ENCODE assay signal across 8 cellular contexts in the genomic region with DNA sequence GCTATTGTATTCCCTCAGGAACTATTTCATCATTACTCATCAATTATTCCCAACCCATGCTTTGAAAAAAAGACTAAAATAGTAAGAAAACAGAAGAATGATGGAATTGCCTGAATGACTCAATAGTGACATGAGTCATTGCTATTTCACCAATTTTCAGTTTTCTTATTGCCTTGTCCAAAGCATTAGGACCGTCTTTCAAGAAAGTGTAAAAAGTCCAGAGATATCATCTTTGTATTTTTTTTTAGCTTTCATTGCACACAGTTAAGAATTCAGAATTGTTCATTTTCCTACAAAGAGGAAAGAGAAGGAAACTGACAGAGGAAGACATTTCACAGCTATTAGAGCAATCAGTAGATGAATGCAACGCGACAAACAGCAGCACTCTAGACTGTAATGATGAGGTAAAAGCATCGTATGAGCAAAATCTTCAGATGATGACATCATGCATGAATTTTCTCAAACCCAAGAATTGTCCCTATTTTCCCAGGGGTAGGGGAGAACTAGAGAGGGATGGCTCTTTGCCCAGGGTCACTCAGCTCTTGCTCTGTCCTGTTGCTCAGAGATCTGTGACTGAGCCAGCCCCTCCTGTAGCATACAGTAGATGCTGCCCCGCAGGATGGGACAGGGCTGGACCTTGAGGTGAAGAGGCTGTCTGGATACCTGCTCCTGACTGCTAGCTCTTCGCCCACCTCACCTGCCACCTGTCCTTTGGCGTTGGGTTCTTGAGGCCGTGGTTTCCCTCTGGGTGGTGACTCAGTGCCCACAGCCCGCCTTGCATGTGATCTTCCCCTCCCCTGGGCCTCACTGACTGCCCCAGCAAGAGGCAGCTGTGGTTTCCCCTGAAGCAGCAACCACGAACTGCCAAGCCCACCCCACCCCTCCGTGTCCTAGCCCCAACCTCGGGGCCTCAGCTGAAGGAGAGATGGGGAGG.
DNase-seq lines count a peak whose midpoint lies in the region; ATAC-seq and FAIRE-seq lines count a peak whose summit lies in the region.

No MANE protein-coding gene starts in this region.

- no peak for FAIRE-seq in frontal cortex (lab: Jason Lieb, UNC)

- peak; percentile 95 for DNase-seq in GDM1 (lab: John Stamatoyannopoulos, UW)
- DNase-seq in M059J (ENCODE audit: low read depth): peak; percentile 91
- peak; percentile 14 to 44 for DNase-seq in activated CD8-positive, alpha-beta memory T cell treated with anti-CD3 and anti-CD28 coated beads for 1 hour (ENCODE audit: extremely low read depth in 1 of 2, low read depth in 1 of 2)
- peak; percentile 80 for DNase-seq in fibroblast of gingiva (ENCODE audit: low read depth)
- peak; percentile 41 for DNase-seq in stimulated activated CD4-positive, alpha-beta T cell treated with anti-CD3 and anti-CD28 coated beads, Interleukin-4, amount 100 ng/mL, for 1 hour
- DNase-seq in frontal cortex (ENCODE audit: low spot score in 2 of 2): no peak
- DNase-seq in DMS153 (lab: John Stamatoyannopoulos, UW): no peak

- no peak for ATAC-seq in GM18873 (IDR thresholded peaks at IDR 0.05; ENCODE audit: low FRiP score, unreplicated experiment)

Comparison
In these comparisons a context has a peak if more than half of its experiments do, and no peak if none do; other contexts are left out.
1. DNase-seq: peak in GDM1 (single experiment), M059J (single experiment), activated CD8-positive, alpha-beta memory T cell treated with anti-CD3 and anti-CD28 coated beads for 1 hour (2 of 2), fibroblast of gingiva (single experiment) and stimulated activated CD4-positive, alpha-beta T cell treated with anti-CD3 and anti-CD28 coated beads, Interleukin-4, amount 100 ng/mL, for 1 hour (single experiment); none in frontal cortex (0 of 2) and DMS153 (single experiment).